In genomic region chr6:167079853-167080297, GRCh38 we compare ENCODE assay signal across 9 cellular contexts. TPM values are rescaled to one million over a fixed set of nuclear protein-coding genes. Genes with fewer than 3 reads are reported as not detected.
A peak's percentile ranks its signal among the peaks of the same experiment; 100 is the strongest.
DNase-seq lines count a peak whose midpoint lies in the region; ATAC-seq and TF ChIP-seq lines count a peak whose summit lies in the region.
"Had no signal": no experiment of that assay in that cellular context is flagged by ENCODE, and none has a peak within 500 bp of the region (broad histone marks: within the 10 kb centered on the region; RNA-seq: fewer than 3 reads in every experiment).

No MANE protein-coding gene starts in this region.

- no peak overlapping the region for H3K4me2 ChIP-seq in mesendoderm (ENCODE audit: low read length)

- no peak overlapping the region for H2BK15ac ChIP-seq in mesendoderm (replicated peaks; ENCODE audit: low read depth)

- H2AK5ac ChIP-seq in mesendoderm (ENCODE audit: low read length): no peak overlapping the region

- H3K4me3 ChIP-seq in mesendoderm (ENCODE audit: low read length) (no peak overlapping the region), lower leg skin (ENCODE audit: low read depth, poor library complexity, severe bottlenecking) (no peak overlapping the region)

- no peak for TF ChIP-seq POLR2A in lower leg skin (IDR thresholded peaks at IDR 0.05)

- no peak overlapping the region for H4K5ac ChIP-seq in mesendoderm (ENCODE audit: low read length)

- H3K79me1 ChIP-seq in mesendoderm (ENCODE audit: low read length): no peaks in the 10 kb centered on the region

- no CpG with 5 or more reads among the region's 11 CpGs for WGBS in mesendoderm (ENCODE audit: extremely low coverage, insufficient coverage, low lambda C conversion rate)
- WGBS in lower leg skin, 2 donors: 72 to 85% methylated on average over 11 of the region's 11 CpGs

- no peak overlapping the region for H3K27ac Mint-ChIP-seq in activated CD8-positive, alpha-beta T cell treated with anti-CD3 and anti-CD28 coated beads, Interleukin-2, amount 10 ng/mL, durations not matched to agents 7 days and 5 days

- no peak overlapping the region for H4K8ac ChIP-seq in mesendoderm (ENCODE audit: low read depth, low read length)

- TF ChIP-seq CTCF in lower leg skin (IDR thresholded peaks at IDR 0.05): no peak

- no peaks in the 10 kb centered on the region for H3K79me2 ChIP-seq in mesendoderm (ENCODE audit: control insufficient read depth, insufficient read depth, low read length)

- no peak overlapping the region for H3K23ac ChIP-seq in mesendoderm (ENCODE audit: low read length)

- H3K4me1 ChIP-seq in mesendoderm (ENCODE audit: control insufficient read depth, low read depth, low read length): no peaks in the 10 kb centered on the region

- H2BK5ac ChIP-seq in mesendoderm (ENCODE audit: low read length): no peak overlapping the region

- peak; percentile 99 for ATAC-seq in HG03280 (IDR thresholded peaks at IDR 0.05; ENCODE audit: unreplicated experiment)
- ATAC-seq in activated CD8-positive, alpha-beta T cell treated with anti-CD3 and anti-CD28 coated beads, Interleukin-2, amount 10 ng/mL, durations not matched to agents 7 days and 5 days: peak; percentile 70

- no peak overlapping the region for H3K18ac ChIP-seq in mesendoderm (ENCODE audit: low read length)

- H3K9ac ChIP-seq in mesendoderm (ENCODE audit: low read length): no peak overlapping the region

- H2BK120ac ChIP-seq in mesendoderm (ENCODE audit: low read depth, low read length): no peak overlapping the region

- H3K9me3 Mint-ChIP-seq in activated CD8-positive, alpha-beta T cell treated with anti-CD3 and anti-CD28 coated beads, Interleukin-2, amount 10 ng/mL, durations not matched to agents 7 days and 5 days (ENCODE audit: insufficient read depth): peaks cover 3% of the 10 kb centered on the region

- H3K4ac ChIP-seq in mesendoderm (ENCODE audit: low read depth, low read length): no peak overlapping the region

- DNase-seq in activated naive CD4-positive, alpha-beta T cell treated with Interleukin-2 at 50 U/mL for 16 hours: peak; percentile 82
- no peak for DNase-seq in activated naive CD4-positive, alpha-beta T cell (lab: John Stamatoyannopoulos, UW)
- no peak for DNase-seq in activated CD8-positive, alpha-beta T cell treated with anti-CD3 and anti-CD28 coated beads, Interleukin-2, amount 10 ng/mL, durations not matched to agents 7 days and 5 days
- DNase-seq in stimulated activated CD4-positive, alpha-beta T cell treated with anti-CD3 and anti-CD28 coated beads, Interleukin-4, amount 100 ng/mL, for 48 hours (ENCODE audit: low read depth in 2 of 2): peak; percentile 37 to 70
- DNase-seq in activated gamma-delta T cell treated with Interleukin-2 at 50 U/mL for 16 hours (no peak), mesendoderm (no peak), lower leg skin (ENCODE audit: low spot score in 2 of 2) (no peak)

- peaks cover 8% of the 10 kb centered on the region for H3K4me1 Mint-ChIP-seq in activated CD8-positive, alpha-beta T cell treated with anti-CD3 and anti-CD28 coated beads, Interleukin-2, amount 10 ng/mL, durations not matched to agents 7 days and 5 days (ENCODE audit: low read depth)

- no peak overlapping the region for H3K4me3 Mint-ChIP-seq in activated CD8-positive, alpha-beta T cell treated with anti-CD3 and anti-CD28 coated beads, Interleukin-2, amount 10 ng/mL, durations not matched to agents 7 days and 5 days

- no peak overlapping the region for H3K27ac ChIP-seq in mesendoderm (ENCODE audit: low read depth, low read length)

- CTCF ChIA-PET in activated CD8-positive, alpha-beta T cell treated with anti-CD3 and anti-CD28 coated beads, Interleukin-2, amount 10 ng/mL, durations not matched to agents 7 days and 5 days (lab: Charles Lee): interaction anchor here (1.0 kb wide), 1 partner anchor 10 kb away, joined by 3 read pairs; no protein-coding TSS in a partner anchor

- intact Hi-C loops in lower leg skin (cut with DNase I; ENCODE audit: low total_unique reads): no loop called here

- H3K27me3 Mint-ChIP-seq in activated CD8-positive, alpha-beta T cell treated with anti-CD3 and anti-CD28 coated beads, Interleukin-2, amount 10 ng/mL, durations not matched to agents 7 days and 5 days (ENCODE audit: low read depth): peaks cover 13% of the 10 kb centered on the region

- no peaks in the 10 kb centered on the region for H3K36me3 Mint-ChIP-seq in activated CD8-positive, alpha-beta T cell treated with anti-CD3 and anti-CD28 coated beads, Interleukin-2, amount 10 ng/mL, durations not matched to agents 7 days and 5 days (ENCODE audit: low read depth)

- H3K27me3 ChIP-seq in mesendoderm (ENCODE audit: insufficient read depth, low read length, poor library complexity): no peaks in the 10 kb centered on the region

- POLR2A ChIA-PET in activated CD8-positive, alpha-beta T cell treated with anti-CD3 and anti-CD28 coated beads, Interleukin-2, amount 10 ng/mL, durations not matched to agents 7 days and 5 days (lab: Charles Lee): no interaction called here

- H3K36me3 ChIP-seq in mesendoderm (ENCODE audit: control insufficient read depth, insufficient read depth, low read length): no peaks in the 10 kb centered on the region

- no peak overlapping the region for H3K56ac ChIP-seq in mesendoderm (ENCODE audit: low read length)

RNA-seq across cellular contexts. Expression of gene CCR6, which starts 43.0 kb away (rescaled TPM):
- 1 to 10 TPM; 3.8 to 4.4 TPM for total RNA-seq in activated CD8-positive, alpha-beta T cell treated with anti-CD3 and anti-CD28 coated beads, Interleukin-2, amount 10 ng/mL, durations not matched to agents 7 days and 5 days
- 0.01 TPM for polyA plus RNA-seq in mesendoderm (2013, experiment 1 of 2)
- polyA plus RNA-seq in mesendoderm (2013, experiment 2 of 2): 0.04 TPM
- 1 to 10 TPM in 1 of 4 donors, under 1 TPM in 2, not detected in 1; 0.42 to 1.5 (median 0.49) TPM for total RNA-seq in lower leg skin
- polyA plus RNA-seq: AG04450 had no signal

Comparison
In these comparisons a context has a peak if more than half of its experiments do, and no peak if none do; other contexts are left out.
1. DNase-seq: peak in activated naive CD4-positive, alpha-beta T cell treated with Interleukin-2 at 50 U/mL for 16 hours (single experiment) and stimulated activated CD4-positive, alpha-beta T cell treated with anti-CD3 and anti-CD28 coated beads, Interleukin-4, amount 100 ng/mL, for 48 hours (2 of 2); none in activated naive CD4-positive, alpha-beta T cell (0 of 4), activated CD8-positive, alpha-beta T cell treated with anti-CD3 and anti-CD28 coated beads, Interleukin-2, amount 10 ng/mL, durations not matched to agents 7 days and 5 days (single experiment), activated gamma-delta T cell treated with Interleukin-2 at 50 U/mL for 16 hours (single experiment), mesendoderm (single experiment) and lower leg skin (0 of 2).